ENCODE assay signal across 8 cellular contexts in genomic region chr1:87327362-87328120, GRCh38. TPM values are rescaled to one million over a fixed set of nuclear protein-coding genes. Genes with fewer than 3 reads are reported as not detected.
DNase-seq lines count a peak whose midpoint lies in the region; ATAC-seq, FAIRE-seq and TF ChIP-seq lines count a peak whose summit lies in the region.

No MANE protein-coding gene starts in this region.

- in situ Hi-C loops in gastrocnemius medialis (cut with MboI; ENCODE audit: low sequenced_read_pairs in 4 of 4) = loop anchor here in 3 of 4 donors (10.0 to 25.0 kb wide), 4 partner anchors 415 to 1360 kb away; partner anchors contain the start of genes HS2ST1 (in 1 of the 3), PKN2 (in 1 of the 3), SELENOF (in 1 of the 3) and SH3GLB1 (in 1 of the 3)

- TF ChIP-seq CTCF in fibroblast of villous mesenchyme (IDR thresholded peaks at IDR 0.05; ENCODE audit: insufficient read depth, low read depth, low read length) = no peak
- no peak for TF ChIP-seq CTCF in gastrocnemius medialis (IDR thresholded peaks at IDR 0.05 in 4 of 5, conservative IDR thresholded peaks at IDR 0.05 in 1 of 5)

- TF ChIP-seq POLR2A in GM12891 (IDR thresholded peaks at IDR 0.05; ENCODE audit: low read depth, low read length) (no peak), gastrocnemius medialis (IDR thresholded peaks at IDR 0.05) (no peak)

- peak overlapping the region; percentile 88 to 99 (median 97) for H3K27ac ChIP-seq in gastrocnemius medialis

- H3K4me3 ChIP-seq in fibroblast of villous mesenchyme (ENCODE audit: low read depth, low read length) = peak overlapping the region; percentile 83
- H3K4me3 ChIP-seq in gastrocnemius medialis = peak overlapping the region; percentile 67 to 95 (median 81)

- H3K9me3 ChIP-seq in gastrocnemius medialis = no peaks in the 10 kb centered on the region

- peak; percentile 33 for FAIRE-seq in GM12891 (lab: Jason Lieb, UNC)

- H3K36me3 ChIP-seq in gastrocnemius medialis = no peaks in the 10 kb centered on the region

- DNase-seq in GM12891 (ENCODE audit: insufficient read length, low spot score) (no peak), fibroblast of villous mesenchyme (ENCODE audit: low read depth) (no peak), gastrocnemius medialis (no peak), GF-D8 (lab: John Stamatoyannopoulos, UW) (no peak)

- no peaks in the 10 kb centered on the region for H3K27me3 ChIP-seq in gastrocnemius medialis

- ATAC-seq in SK-N-SH treated with all-trans-retinoic acid at 6 μM for 48 hours (peak; percentile 18), gastrocnemius medialis (no peak), HG03469 (IDR thresholded peaks at IDR 0.05; ENCODE audit: unreplicated experiment) (no peak), HG03196 (IDR thresholded peaks at IDR 0.05; ENCODE audit: unreplicated experiment) (no peak), HG02884 (IDR thresholded peaks at IDR 0.05; ENCODE audit: unreplicated experiment) (no peak)

- peaks cover 13 to 22% of the 10 kb centered on the region in 2 donors for H3K4me1 ChIP-seq in gastrocnemius medialis

- intact Hi-C loops in gastrocnemius medialis (cut with DNase I; ENCODE audit: low total_unique reads) = loop anchor here (2.0 to 10.0 kb wide), 4 partner anchors 413 to 1357 kb away; partner anchors contain the start of genes HS2ST1, ODF2L, PKN2 and SELENOF

TF ChIP-seq in GM12891, 5 proteins besides CTCF, POLR2A, EP300 and RAD21:
- TF ChIP-seq SPI1 (IDR thresholded peaks at IDR 0.05; ENCODE audit: low read depth, low read length) = no peak
- TF ChIP-seq PAX5 (IDR thresholded peaks at IDR 0.05; ENCODE audit: insufficient read depth, low read length, severe bottlenecking) = no peak
- no peak for TF ChIP-seq POLR2AphosphoS5 (IDR thresholded peaks at IDR 0.05; ENCODE audit: low read depth, low read length)
- TF ChIP-seq POU2F2 (IDR thresholded peaks at IDR 0.05; ENCODE audit: low read depth, low read length) = no peak
- TF ChIP-seq TAF1 (IDR thresholded peaks at IDR 0.05; ENCODE audit: low read depth, low read length) = no peak

TF ChIP-seq in SK-N-SH treated with all-trans-retinoic acid at 6 μM for 48 hours, 23 proteins besides CTCF, POLR2A, EP300 and RAD21:
- TF ChIP-seq OSR1 (CRISPR knock-in tag; IDR thresholded peaks at IDR 0.05) (no peak), POU6F1 (CRISPR knock-in tag; IDR thresholded peaks at IDR 0.05; ENCODE audit: borderline replicate concordance, low read depth) (no peak), ISL1 (CRISPR knock-in tag; IDR thresholded peaks at IDR 0.05) (no peak), TOX (CRISPR knock-in tag; IDR thresholded peaks at IDR 0.05; ENCODE audit: borderline replicate concordance) (no peak), ZC3H10 (CRISPR knock-in tag; IDR thresholded peaks at IDR 0.05) (no peak), ZNF70 (CRISPR knock-in tag; IDR thresholded peaks at IDR 0.05) (no peak), GLIS3 (CRISPR knock-in tag; IDR thresholded peaks at IDR 0.05) (no peak), ZFP3 (CRISPR knock-in tag; IDR thresholded peaks at IDR 0.05) (no peak), CSDC2 (CRISPR knock-in tag; IDR thresholded peaks at IDR 0.05) (no peak), PATZ1 (CRISPR knock-in tag; IDR thresholded peaks at IDR 0.05; ENCODE audit: borderline replicate concordance) (no peak), ZNF8 (CRISPR knock-in tag; IDR thresholded peaks at IDR 0.05) (no peak), PPARA (CRISPR knock-in tag; IDR thresholded peaks at IDR 0.05; ENCODE audit: borderline replicate concordance) (no peak), RARB (CRISPR knock-in tag; IDR thresholded peaks at IDR 0.05) (no peak)
- TF ChIP-seq, protein P1, sequence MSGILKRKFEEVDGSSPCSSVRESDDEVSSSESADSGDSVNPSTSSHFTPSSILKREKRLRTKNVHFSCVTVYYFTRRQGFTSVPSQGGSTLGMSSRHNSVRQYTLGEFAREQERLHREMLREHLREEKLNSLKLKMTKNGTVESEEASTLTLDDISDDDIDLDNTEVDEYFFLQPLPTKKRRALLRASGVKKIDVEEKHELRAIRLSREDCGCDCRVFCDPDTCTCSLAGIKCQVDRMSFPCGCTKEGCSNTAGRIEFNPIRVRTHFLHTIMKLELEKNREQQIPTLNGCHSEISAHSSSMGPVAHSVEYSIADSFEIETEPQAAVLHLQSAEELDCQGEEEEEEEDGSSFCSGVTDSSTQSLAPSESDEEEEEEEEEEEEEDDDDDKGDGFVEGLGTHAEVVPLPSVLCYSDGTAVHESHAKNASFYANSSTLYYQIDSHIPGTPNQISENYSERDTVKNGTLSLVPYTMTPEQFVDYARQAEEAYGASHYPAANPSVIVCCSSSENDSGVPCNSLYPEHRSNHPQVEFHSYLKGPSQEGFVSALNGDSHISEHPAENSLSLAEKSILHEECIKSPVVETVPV (CRISPR knock-in tag; IDR thresholded peaks at IDR 0.05) = no peak

RNA-seq across cellular contexts. Expression of gene LMO4, which starts 1.1 kb away (rescaled TPM):
- polyA plus RNA-seq in GM12891 (2012; ENCODE audit: low read depth, missing spikeins) = 3.5 TPM
- total RNA-seq in fibroblast of villous mesenchyme (44.1 and 70.8 TPM in 2 replicates), gastrocnemius medialis (10 to 100 TPM; 29.6 to 47.3 (median 35.8) TPM)
